ENCODE assay signal across 3 cellular contexts in the genomic region with DNA sequence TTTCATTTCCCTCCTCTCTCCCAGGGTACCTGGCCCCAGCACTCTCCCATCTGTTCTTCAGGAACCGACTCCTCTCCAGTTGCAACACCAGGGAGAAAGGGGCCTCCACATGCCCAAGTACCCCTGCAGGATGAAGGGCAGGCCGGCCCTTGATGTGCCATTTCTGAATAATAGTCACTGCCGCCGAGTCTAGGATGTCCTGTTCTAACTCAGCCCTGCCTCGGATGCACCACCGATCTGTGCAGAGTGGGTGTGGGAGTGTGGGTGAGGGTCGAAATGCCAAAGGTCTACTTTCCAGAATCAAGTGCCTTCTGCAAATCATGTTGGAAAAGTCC.
TF ChIP-seq lines count a peak whose summit lies in the region.

No MANE protein-coding gene starts in this region.

TF ChIP-seq in HepG2, 621 proteins besides CTCF, POLR2A, EP300 and RAD21 (continues in another document):
- TF ChIP-seq KLF11 (CRISPR knock-in tag; IDR thresholded peaks at IDR 0.05) (0 out of 2 replicates have a peak, but pooled peaks have one; percentile 12), CCDC6 (CRISPR knock-in tag; IDR thresholded peaks at IDR 0.05) (0 out of 2 replicates have a peak, but pooled peaks have one; percentile 0), ZNF34 (CRISPR knock-in tag; IDR thresholded peaks at IDR 0.05; ENCODE audit: borderline replicate concordance) (no peak), NFKB2 (CRISPR knock-in tag; IDR thresholded peaks at IDR 0.05; ENCODE audit: borderline replicate concordance) (0 out of 2 replicates have a peak, but pooled peaks have one; percentile 0)
- TF ChIP-seq, protein P1, sequence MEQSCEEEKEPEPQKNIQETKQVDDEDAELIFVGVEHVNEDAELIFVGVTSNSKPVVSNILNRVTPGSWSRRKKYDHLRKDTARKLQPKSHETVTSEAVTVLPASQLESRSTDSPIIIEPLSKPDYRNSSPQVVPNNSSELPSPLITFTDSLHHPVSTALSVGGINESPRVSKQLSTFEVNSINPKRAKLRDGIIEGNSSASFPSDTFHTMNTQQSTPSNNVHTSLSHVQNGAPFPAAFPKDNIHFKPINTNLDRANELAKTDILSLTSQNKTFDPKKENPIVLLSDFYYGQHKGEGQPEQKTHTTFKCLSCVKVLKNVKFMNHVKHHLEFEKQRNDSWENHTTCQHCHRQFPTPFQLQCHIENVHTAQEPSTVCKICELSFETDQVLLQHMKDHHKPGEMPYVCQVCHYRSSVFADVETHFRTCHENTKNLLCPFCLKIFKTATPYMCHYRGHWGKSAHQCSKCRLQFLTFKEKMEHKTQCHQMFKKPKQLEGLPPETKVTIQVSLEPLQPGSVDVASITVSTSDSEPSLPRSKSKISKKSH (CRISPR knock-in tag; IDR thresholded peaks at IDR 0.05; ENCODE audit: borderline replicate concordance), result peak; percentile 52; the same call in 1 of the 2 replicates

TF ChIP-seq in WTC11, 78 proteins besides CTCF, POLR2A, EP300 and RAD21:
- 0 out of 2 replicates have a peak, but pooled peaks have one; percentile 0 for TF ChIP-seq HMGXB4 (CRISPR knock-in tag; IDR thresholded peaks at IDR 0.05)
- TF ChIP-seq MYBL2 (CRISPR knock-in tag; IDR thresholded peaks at IDR 0.05), result no peak
TF ChIP-seq in WTC11: peak in this region for 1.

TF ChIP-seq in neural cell, 6 proteins besides CTCF, POLR2A, EP300 and RAD21:
- TF ChIP-seq POLR2AphosphoS5 (IDR thresholded peaks at IDR 0.05) (no peak), REST (IDR thresholded peaks at IDR 0.05; ENCODE audit: borderline replicate concordance) (no peak), SMC3 (conservative IDR thresholded peaks at IDR 0.05; ENCODE audit: poor library complexity) (peak; percentile 60)
